1 cellular context compared by ENCODE assay signal in the genomic region with DNA sequence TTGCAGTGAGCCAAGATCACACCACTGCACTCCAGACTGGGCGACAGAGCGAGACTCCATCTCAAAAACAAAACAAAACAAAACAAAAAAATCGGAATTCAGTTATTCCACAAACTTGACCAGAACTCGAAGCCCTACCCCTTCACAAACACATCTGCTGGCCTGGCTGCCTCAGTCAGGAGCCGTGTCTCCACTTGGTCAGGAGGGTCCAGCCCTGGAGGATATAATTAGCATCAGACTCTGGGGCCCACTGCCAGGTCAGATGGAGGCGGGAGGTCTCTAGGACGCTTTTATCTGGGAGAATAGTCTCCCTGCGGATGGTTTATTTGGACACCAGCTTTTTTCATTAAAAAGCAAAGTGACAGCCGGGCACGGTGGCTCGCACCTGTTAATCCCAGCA.
TF ChIP-seq lines count a peak whose summit lies in the region.

No MANE protein-coding gene starts in this region.

TF ChIP-seq in SK-N-SH, 30 proteins besides CTCF, POLR2A, EP300 and RAD21:
- no peak for TF ChIP-seq CHD2 (IDR thresholded peaks at IDR 0.05; ENCODE audit: low read length, partially characterized antibody)
- TF ChIP-seq GABPA (IDR thresholded peaks at IDR 0.05; ENCODE audit: low read depth), result no peak
- TF ChIP-seq, protein P1, sequence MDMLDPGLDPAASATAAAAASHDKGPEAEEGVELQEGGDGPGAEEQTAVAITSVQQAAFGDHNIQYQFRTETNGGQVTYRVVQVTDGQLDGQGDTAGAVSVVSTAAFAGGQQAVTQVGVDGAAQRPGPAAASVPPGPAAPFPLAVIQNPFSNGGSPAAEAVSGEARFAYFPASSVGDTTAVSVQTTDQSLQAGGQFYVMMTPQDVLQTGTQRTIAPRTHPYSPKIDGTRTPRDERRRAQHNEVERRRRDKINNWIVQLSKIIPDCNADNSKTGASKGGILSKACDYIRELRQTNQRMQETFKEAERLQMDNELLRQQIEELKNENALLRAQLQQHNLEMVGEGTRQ (IDR thresholded peaks at IDR 0.05; ENCODE audit: borderline replicate concordance, low read depth, low read length), result no peak
- TF ChIP-seq MAX (IDR thresholded peaks at IDR 0.05; ENCODE audit: low read depth), result no peak
- TF ChIP-seq, protein P2, sequence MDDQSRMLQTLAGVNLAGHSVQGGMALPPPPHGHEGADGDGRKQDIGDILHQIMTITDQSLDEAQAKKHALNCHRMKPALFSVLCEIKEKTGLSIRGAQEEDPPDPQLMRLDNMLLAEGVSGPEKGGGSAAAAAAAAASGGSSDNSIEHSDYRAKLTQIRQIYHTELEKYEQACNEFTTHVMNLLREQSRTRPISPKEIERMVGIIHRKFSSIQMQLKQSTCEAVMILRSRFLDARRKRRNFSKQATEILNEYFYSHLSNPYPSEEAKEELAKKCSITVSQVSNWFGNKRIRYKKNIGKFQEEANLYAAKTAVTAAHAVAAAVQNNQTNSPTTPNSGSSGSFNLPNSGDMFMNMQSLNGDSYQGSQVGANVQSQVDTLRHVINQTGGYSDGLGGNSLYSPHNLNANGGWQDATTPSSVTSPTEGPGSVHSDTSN (IDR thresholded peaks at IDR 0.05), result no peak
- no peak for TF ChIP-seq POLR2AphosphoS5 (IDR thresholded peaks at IDR 0.05; ENCODE audit: low read depth, low read length)
- TF ChIP-seq FOXJ3 (CRISPR knock-in tag; IDR thresholded peaks at IDR 0.05), result no peak
